8 cellular contexts compared by ENCODE assay signal in genomic region chr13:55788548-55788947, GRCh38.
"Had no signal": no experiment of that assay in that cellular context is flagged by ENCODE, and none has a peak within 500 bp of the region (broad histone marks: within the 10 kb centered on the region; RNA-seq: fewer than 3 reads in every experiment).

No MANE protein-coding gene starts in this region.

- FAIRE-seq: G401.6, GM12878, GM12891, GM12892, GM18507, GM19239 had no signal

- DNase-seq: GDM1, GF-D8 had no signal

- ATAC-seq: GM12878 had no signal
